ENCODE assay signal across 1 cellular context in genomic region chr2:159134979-159135378, GRCh38.
TF ChIP-seq lines count a peak whose summit lies in the region.

No MANE protein-coding gene starts in this region.

TF ChIP-seq in WTC11, 78 proteins besides CTCF, POLR2A, EP300 and RAD21 (continued from another document):
- no peak for TF ChIP-seq ARID4B (CRISPR knock-in tag; IDR thresholded peaks at IDR 0.05; ENCODE audit: borderline replicate concordance)
- TF ChIP-seq CREB1 (CRISPR knock-in tag; IDR thresholded peaks at IDR 0.05), result no peak
- TF ChIP-seq PRDM15 (CRISPR knock-in tag; IDR thresholded peaks at IDR 0.05), result no peak
- no peak for TF ChIP-seq ATF6 (CRISPR knock-in tag; IDR thresholded peaks at IDR 0.05)
- no peak for TF ChIP-seq ZNF532 (CRISPR knock-in tag; IDR thresholded peaks at IDR 0.05; ENCODE audit: borderline replicate concordance)
- TF ChIP-seq ZBTB21 (CRISPR knock-in tag; IDR thresholded peaks at IDR 0.05; ENCODE audit: borderline replicate concordance), result no peak
- TF ChIP-seq ZNF317 (CRISPR knock-in tag; IDR thresholded peaks at IDR 0.05; ENCODE audit: borderline replicate concordance, low read depth), result no peak
- no peak for TF ChIP-seq SOX15 (CRISPR knock-in tag; IDR thresholded peaks at IDR 0.05)
- no peak for TF ChIP-seq ZNF423 (CRISPR knock-in tag; IDR thresholded peaks at IDR 0.05)
- no peak for TF ChIP-seq GRHL2 (CRISPR knock-in tag; IDR thresholded peaks at IDR 0.05; ENCODE audit: insufficient replicate concordance, severe bottlenecking)
- no peak for TF ChIP-seq RELA (CRISPR knock-in tag; IDR thresholded peaks at IDR 0.05; ENCODE audit: borderline replicate concordance)
- no peak for TF ChIP-seq NR1H2 (CRISPR knock-in tag; IDR thresholded peaks at IDR 0.05)
- TF ChIP-seq ATF1 (CRISPR knock-in tag; IDR thresholded peaks at IDR 0.05), result no peak
- no peak for TF ChIP-seq ZNF281 (CRISPR knock-in tag; IDR thresholded peaks at IDR 0.05)
- no peak for TF ChIP-seq NFYB (CRISPR knock-in tag; conservative IDR thresholded peaks at IDR 0.05; ENCODE audit: low read depth)
